Comparison of ENCODE assay signal across 1 cellular context in genomic region chr20:49583343-49583668, GRCh38.
TF ChIP-seq lines count a peak whose summit lies in the region.

No MANE protein-coding gene starts in this region.

TF ChIP-seq in HCT116, 20 proteins besides CTCF, POLR2A, EP300 and RAD21 (continued from another document):
- TF ChIP-seq SRF (IDR thresholded peaks at IDR 0.05; ENCODE audit: low read depth): no peak
TF ChIP-seq in HCT116: peak in this region for 0.
